In the genomic region with DNA sequence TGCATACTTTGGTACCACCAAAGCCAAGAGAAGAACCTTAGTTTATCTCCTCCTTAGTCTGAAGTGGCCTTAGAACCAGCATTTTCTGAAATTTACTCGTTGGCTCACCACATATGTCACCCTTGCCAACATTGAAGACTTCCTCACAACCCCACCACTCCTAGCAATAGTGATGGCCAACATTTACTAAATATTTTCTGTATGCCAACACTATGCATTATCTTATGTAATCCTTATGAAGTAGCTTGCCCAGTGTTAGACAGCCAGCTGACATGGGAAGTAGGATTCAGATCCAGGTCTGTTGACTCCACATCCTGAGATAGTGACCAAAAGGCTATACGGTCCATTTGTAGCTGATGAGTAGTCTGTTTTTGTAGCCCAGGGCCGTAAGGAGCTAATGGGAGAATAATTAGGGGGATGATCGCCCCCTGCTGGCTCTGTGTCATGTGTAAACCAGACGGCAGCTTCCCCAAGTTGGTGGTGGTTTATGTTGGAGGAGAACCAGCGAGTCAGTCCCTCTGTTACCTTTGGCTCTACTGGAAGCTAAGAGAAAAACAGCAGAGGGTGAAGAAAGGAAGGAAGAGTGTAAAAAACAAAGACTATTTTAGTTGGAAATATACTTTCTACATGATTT, we compare ENCODE assay signal across 1 cellular context.
TF ChIP-seq lines count a peak whose summit lies in the region.

No MANE protein-coding gene starts in this region.

TF ChIP-seq in K562, 482 proteins besides CTCF, POLR2A, EP300 and RAD21 (continued from another document and continues in another):
- TF ChIP-seq ZNF408 (CRISPR knock-in tag; IDR thresholded peaks at IDR 0.05; ENCODE audit: low read depth) (no peak), RCOR1 (IDR thresholded peaks at IDR 0.05; ENCODE audit: borderline replicate concordance in 1 of 2, low read depth in 2 of 2, low read length in 2 of 2) (peak in 1 of 2 experiments; percentile 39; a peak in 1 of 4 replicates), ZKSCAN8 (CRISPR knock-in tag; IDR thresholded peaks at IDR 0.05) (no peak), STAT5A (IDR thresholded peaks at IDR 0.05; ENCODE audit: borderline replicate concordance, low read length) (no peak), NR1H2 (CRISPR knock-in tag; IDR thresholded peaks at IDR 0.05) (no peak), FIP1L1 (IDR thresholded peaks at IDR 0.05; ENCODE audit: low read depth, low read length, poor library complexity, severe bottlenecking) (no peak), SMC3 (conservative IDR thresholded peaks at IDR 0.05; ENCODE audit: insufficient read depth, low read depth, low read length) (peak; percentile 91), ZNF354B (CRISPR knock-in tag; IDR thresholded peaks at IDR 0.05) (no peak), SOX6 (IDR thresholded peaks at IDR 0.05) (no peak), ATF7 (IDR thresholded peaks at IDR 0.05) (peak; percentile 26; the same call in 1 of the 2 replicates), ZNF699 (CRISPR knock-in tag; IDR thresholded peaks at IDR 0.05; ENCODE audit: insufficient replicate concordance) (no peak), RBM14 (IDR thresholded peaks at IDR 0.05; ENCODE audit: borderline replicate concordance, insufficient read depth, low read depth, low read length) (no peak), BCL6 (CRISPR knock-in tag; IDR thresholded peaks at IDR 0.05) (no peak), ZNF785 (CRISPR knock-in tag; IDR thresholded peaks at IDR 0.05) (no peak), HMGN3 (IDR thresholded peaks at IDR 0.05; ENCODE audit: borderline replicate concordance, extremely low read depth, insufficient read length, low read depth, low read length) (no peak), SIN3B (IDR thresholded peaks at IDR 0.05; ENCODE audit: low read depth) (no peak), SRSF3 (IDR thresholded peaks at IDR 0.05; ENCODE audit: insufficient read depth, low read length) (no peak), STAG1 (CRISPR knock-in tag; IDR thresholded peaks at IDR 0.05; ENCODE audit: borderline replicate concordance) (peak; percentile 75; the same call in 1 of the 2 replicates), DDX20 (tag; IDR thresholded peaks at IDR 0.05; ENCODE audit: low read depth) (no peak), DIDO1 (tag; IDR thresholded peaks at IDR 0.05; ENCODE audit: low read depth) (no peak), LCOR (CRISPR knock-in tag; IDR thresholded peaks at IDR 0.05) (no peak), ZKSCAN1 (IDR thresholded peaks at IDR 0.05; ENCODE audit: low read depth, low read length) (no peak), BRD4 (IDR thresholded peaks at IDR 0.05) (no peak), RNF2 (IDR thresholded peaks at IDR 0.05) (no peak), ZNF507 (tag; conservative IDR thresholded peaks at IDR 0.05) (no peak), HNRNPH1 (optimal IDR thresholded peaks at IDR 0.05; ENCODE audit: low read depth, low read length) (no peak), ZFX (CRISPR knock-in tag; IDR thresholded peaks at IDR 0.05) (no peak), PRPF4 (IDR thresholded peaks at IDR 0.05; ENCODE audit: insufficient read depth, low read depth, low read length, poor library complexity, severe bottlenecking) (no peak), RBM25 (IDR thresholded peaks at IDR 0.05; ENCODE audit: low read depth, low read length, severe bottlenecking) (no peak), NCOA6 (IDR thresholded peaks at IDR 0.05) (no peak), DMBX1 (CRISPR knock-in tag; IDR thresholded peaks at IDR 0.05; ENCODE audit: borderline replicate concordance) (no peak), ETV5 (CRISPR knock-in tag; IDR thresholded peaks at IDR 0.05; ENCODE audit: low read depth) (0 out of 2 replicates have a peak, but pooled peaks have one; percentile 15), FOXP1 (CRISPR knock-in tag; IDR thresholded peaks at IDR 0.05) (no peak), TRIM24 (IDR thresholded peaks at IDR 0.05) (no peak), XRCC4 (IDR thresholded peaks at IDR 0.05; ENCODE audit: extremely low read depth, insufficient read depth, insufficient read length) (no peak)
- TF ChIP-seq, protein P1, sequence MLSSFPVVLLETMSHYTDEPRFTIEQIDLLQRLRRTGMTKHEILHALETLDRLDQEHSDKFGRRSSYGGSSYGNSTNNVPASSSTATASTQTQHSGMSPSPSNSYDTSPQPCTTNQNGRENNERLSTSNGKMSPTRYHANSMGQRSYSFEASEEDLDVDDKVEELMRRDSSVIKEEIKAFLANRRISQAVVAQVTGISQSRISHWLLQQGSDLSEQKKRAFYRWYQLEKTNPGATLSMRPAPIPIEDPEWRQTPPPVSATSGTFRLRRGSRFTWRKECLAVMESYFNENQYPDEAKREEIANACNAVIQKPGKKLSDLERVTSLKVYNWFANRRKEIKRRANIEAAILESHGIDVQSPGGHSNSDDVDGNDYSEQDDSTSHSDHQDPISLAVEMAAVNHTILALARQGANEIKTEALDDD (IDR thresholded peaks at IDR 0.05) = peak; percentile 68; the same call in 1 of the 2 replicates
- TF ChIP-seq, protein P2, sequence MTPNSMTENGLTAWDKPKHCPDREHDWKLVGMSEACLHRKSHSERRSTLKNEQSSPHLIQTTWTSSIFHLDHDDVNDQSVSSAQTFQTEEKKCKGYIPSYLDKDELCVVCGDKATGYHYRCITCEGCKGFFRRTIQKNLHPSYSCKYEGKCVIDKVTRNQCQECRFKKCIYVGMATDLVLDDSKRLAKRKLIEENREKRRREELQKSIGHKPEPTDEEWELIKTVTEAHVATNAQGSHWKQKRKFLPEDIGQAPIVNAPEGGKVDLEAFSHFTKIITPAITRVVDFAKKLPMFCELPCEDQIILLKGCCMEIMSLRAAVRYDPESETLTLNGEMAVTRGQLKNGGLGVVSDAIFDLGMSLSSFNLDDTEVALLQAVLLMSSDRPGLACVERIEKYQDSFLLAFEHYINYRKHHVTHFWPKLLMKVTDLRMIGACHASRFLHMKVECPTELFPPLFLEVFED (CRISPR knock-in tag; conservative IDR thresholded peaks at IDR 0.05) = no peak
- TF ChIP-seq, protein P3, sequence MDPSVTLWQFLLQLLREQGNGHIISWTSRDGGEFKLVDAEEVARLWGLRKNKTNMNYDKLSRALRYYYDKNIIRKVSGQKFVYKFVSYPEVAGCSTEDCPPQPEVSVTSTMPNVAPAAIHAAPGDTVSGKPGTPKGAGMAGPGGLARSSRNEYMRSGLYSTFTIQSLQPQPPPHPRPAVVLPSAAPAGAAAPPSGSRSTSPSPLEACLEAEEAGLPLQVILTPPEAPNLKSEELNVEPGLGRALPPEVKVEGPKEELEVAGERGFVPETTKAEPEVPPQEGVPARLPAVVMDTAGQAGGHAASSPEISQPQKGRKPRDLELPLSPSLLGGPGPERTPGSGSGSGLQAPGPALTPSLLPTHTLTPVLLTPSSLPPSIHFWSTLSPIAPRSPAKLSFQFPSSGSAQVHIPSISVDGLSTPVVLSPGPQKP (CRISPR knock-in tag; IDR thresholded peaks at IDR 0.05) = no peak
- TF ChIP-seq, protein P4, sequence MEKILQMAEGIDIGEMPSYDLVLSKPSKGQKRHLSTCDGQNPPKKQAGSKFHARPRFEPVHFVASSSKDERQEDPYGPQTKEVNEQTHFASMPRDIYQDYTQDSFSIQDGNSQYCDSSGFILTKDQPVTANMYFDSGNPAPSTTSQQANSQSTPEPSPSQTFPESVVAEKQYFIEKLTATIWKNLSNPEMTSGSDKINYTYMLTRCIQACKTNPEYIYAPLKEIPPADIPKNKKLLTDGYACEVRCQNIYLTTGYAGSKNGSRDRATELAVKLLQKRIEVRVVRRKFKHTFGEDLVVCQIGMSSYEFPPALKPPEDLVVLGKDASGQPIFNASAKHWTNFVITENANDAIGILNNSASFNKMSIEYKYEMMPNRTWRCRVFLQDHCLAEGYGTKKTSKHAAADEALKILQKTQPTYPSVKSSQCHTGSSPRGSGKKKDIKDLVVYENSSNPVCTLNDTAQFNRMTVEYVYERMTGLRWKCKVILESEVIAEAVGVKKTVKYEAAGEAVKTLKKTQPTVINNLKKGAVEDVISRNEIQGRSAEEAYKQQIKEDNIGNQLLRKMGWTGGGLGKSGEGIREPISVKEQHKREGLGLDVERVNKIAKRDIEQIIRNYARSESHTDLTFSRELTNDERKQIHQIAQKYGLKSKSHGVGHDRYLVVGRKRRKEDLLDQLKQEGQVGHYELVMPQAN (IDR thresholded peaks at IDR 0.05; ENCODE audit: borderline replicate concordance) = no peak
- TF ChIP-seq, protein P5, sequence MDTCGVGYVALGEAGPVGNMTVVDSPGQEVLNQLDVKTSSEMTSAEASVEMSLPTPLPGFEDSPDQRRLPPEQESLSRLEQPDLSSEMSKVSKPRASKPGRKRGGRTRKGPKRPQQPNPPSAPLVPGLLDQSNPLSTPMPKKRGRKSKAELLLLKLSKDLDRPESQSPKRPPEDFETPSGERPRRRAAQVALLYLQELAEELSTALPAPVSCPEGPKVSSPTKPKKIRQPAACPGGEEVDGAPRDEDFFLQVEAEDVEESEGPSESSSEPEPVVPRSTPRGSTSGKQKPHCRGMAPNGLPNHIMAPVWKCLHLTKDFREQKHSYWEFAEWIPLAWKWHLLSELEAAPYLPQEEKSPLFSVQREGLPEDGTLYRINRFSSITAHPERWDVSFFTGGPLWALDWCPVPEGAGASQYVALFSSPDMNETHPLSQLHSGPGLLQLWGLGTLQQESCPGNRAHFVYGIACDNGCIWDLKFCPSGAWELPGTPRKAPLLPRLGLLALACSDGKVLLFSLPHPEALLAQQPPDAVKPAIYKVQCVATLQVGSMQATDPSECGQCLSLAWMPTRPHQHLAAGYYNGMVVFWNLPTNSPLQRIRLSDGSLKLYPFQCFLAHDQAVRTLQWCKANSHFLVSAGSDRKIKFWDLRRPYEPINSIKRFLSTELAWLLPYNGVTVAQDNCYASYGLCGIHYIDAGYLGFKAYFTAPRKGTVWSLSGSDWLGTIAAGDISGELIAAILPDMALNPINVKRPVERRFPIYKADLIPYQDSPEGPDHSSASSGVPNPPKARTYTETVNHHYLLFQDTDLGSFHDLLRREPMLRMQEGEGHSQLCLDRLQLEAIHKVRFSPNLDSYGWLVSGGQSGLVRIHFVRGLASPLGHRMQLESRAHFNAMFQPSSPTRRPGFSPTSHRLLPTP (IDR thresholded peaks at IDR 0.05; ENCODE audit: borderline replicate concordance, extremely low read depth, insufficient read length) = no peak
- TF ChIP-seq, protein P6, sequence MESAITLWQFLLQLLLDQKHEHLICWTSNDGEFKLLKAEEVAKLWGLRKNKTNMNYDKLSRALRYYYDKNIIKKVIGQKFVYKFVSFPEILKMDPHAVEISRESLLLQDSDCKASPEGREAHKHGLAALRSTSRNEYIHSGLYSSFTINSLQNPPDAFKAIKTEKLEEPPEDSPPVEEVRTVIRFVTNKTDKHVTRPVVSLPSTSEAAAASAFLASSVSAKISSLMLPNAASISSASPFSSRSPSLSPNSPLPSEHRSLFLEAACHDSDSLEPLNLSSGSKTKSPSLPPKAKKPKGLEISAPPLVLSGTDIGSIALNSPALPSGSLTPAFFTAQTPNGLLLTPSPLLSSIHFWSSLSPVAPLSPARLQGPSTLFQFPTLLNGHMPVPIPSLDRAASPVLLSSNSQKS (CRISPR knock-in tag; IDR thresholded peaks at IDR 0.05) = no peak
- TF ChIP-seq, protein P7, sequence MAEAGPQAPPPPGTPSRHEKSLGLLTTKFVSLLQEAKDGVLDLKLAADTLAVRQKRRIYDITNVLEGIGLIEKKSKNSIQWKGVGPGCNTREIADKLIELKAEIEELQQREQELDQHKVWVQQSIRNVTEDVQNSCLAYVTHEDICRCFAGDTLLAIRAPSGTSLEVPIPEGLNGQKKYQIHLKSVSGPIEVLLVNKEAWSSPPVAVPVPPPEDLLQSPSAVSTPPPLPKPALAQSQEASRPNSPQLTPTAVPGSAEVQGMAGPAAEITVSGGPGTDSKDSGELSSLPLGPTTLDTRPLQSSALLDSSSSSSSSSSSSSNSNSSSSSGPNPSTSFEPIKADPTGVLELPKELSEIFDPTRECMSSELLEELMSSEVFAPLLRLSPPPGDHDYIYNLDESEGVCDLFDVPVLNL (CRISPR knock-in tag; IDR thresholded peaks at IDR 0.05; ENCODE audit: low read depth) = no peak
- TF ChIP-seq, protein P8, sequence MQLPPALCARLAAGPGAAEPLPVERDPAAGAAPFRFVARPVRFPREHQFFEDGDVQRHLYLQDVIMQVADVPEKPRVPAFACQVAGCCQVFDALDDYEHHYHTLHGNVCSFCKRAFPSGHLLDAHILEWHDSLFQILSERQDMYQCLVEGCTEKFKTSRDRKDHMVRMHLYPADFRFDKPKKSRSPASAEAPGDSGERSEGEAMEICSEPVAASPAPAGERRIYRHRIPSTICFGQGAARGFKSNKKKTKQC (CRISPR knock-in tag; IDR thresholded peaks at IDR 0.05) = no peak
- TF ChIP-seq, protein P9, sequence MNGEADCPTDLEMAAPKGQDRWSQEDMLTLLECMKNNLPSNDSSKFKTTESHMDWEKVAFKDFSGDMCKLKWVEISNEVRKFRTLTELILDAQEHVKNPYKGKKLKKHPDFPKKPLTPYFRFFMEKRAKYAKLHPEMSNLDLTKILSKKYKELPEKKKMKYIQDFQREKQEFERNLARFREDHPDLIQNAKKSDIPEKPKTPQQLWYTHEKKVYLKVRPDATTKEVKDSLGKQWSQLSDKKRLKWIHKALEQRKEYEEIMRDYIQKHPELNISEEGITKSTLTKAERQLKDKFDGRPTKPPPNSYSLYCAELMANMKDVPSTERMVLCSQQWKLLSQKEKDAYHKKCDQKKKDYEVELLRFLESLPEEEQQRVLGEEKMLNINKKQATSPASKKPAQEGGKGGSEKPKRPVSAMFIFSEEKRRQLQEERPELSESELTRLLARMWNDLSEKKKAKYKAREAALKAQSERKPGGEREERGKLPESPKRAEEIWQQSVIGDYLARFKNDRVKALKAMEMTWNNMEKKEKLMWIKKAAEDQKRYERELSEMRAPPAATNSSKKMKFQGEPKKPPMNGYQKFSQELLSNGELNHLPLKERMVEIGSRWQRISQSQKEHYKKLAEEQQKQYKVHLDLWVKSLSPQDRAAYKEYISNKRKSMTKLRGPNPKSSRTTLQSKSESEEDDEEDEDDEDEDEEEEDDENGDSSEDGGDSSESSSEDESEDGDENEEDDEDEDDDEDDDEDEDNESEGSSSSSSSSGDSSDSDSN (IDR thresholded peaks at IDR 0.05; ENCODE audit: borderline replicate concordance in 1 of 2, low read depth in 2 of 2, low read length in 2 of 2) = 0 out of 4 replicates have a peak, but pooled peaks of 1 of the 2 experiments have one; percentile 53
- TF ChIP-seq, protein P10, sequence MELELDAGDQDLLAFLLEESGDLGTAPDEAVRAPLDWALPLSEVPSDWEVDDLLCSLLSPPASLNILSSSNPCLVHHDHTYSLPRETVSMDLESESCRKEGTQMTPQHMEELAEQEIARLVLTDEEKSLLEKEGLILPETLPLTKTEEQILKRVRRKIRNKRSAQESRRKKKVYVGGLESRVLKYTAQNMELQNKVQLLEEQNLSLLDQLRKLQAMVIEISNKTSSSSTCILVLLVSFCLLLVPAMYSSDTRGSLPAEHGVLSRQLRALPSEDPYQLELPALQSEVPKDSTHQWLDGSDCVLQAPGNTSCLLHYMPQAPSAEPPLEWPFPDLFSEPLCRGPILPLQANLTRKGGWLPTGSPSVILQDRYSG (tag; conservative IDR thresholded peaks at IDR 0.05; ENCODE audit: low read depth) = no peak
- TF ChIP-seq, protein P11, sequence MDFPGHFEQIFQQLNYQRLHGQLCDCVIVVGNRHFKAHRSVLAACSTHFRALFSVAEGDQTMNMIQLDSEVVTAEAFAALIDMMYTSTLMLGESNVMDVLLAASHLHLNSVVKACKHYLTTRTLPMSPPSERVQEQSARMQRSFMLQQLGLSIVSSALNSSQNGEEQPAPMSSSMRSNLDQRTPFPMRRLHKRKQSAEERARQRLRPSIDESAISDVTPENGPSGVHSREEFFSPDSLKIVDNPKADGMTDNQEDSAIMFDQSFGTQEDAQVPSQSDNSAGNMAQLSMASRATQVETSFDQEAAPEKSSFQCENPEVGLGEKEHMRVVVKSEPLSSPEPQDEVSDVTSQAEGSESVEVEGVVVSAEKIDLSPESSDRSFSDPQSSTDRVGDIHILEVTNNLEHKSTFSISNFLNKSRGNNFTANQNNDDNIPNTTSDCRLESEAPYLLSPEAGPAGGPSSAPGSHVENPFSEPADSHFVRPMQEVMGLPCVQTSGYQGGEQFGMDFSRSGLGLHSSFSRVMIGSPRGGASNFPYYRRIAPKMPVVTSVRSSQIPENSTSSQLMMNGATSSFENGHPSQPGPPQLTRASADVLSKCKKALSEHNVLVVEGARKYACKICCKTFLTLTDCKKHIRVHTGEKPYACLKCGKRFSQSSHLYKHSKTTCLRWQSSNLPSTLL (IDR thresholded peaks at IDR 0.05) = no peak
